36 cellular contexts compared by ENCODE assay signal in the genomic region with DNA sequence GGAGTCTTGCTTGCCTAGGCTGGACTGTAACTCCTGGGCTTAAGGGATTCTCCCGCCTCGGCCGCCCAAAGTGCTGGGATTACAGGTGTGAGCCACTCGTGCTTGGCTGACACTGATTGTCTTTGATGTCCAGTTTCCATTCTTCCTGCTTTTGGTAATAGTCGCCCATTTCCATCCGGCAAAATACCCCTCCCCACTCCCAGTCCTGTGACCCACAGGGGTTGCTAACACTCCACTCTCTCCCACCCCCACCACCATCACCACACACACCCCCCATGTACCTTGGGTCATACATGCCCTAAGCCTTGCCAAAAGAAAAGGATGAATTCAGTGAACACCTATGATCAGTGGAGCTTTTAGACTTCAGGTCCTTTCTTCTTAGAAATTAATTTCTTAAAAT.
"Had no signal": no experiment of that assay in that cellular context is flagged by ENCODE, and none has a peak within 500 bp of the region (broad histone marks: within the 10 kb centered on the region; RNA-seq: fewer than 3 reads in every experiment).

No MANE protein-coding gene starts in this region.

- H3K27ac Mint-ChIP-seq: activated B cell treated with CpG ODN at 0.5 μM for 24 hours; activated CD4-positive, alpha-beta memory T cell treated with anti-CD3 and anti-CD28 coated beads for 36 hours; activated CD4-positive, alpha-beta T cell treated with anti-CD3 and anti-CD28 coated beads, Interleukin-2, amount 10 ng/mL, durations not matched to agents 24 days and 14 days; activated CD8-positive, alpha-beta T cell treated with anti-CD3 and anti-CD28 coated beads for 36 hours; activated naive CD4-positive, alpha-beta T cell treated with anti-CD3 and anti-CD28 coated beads for 36 hours; activated naive CD4-positive, alpha-beta T cell treated with anti-CD3 and anti-CD28 coated beads, Interleukin-2, amount 50 U/mL, for 72 hours; activated naive CD8-positive, alpha-beta T cell treated with anti-CD3 and anti-CD28 coated beads for 36 hours; activated T-cell treated with anti-CD3 and anti-CD28 coated beads, Interleukin-2, amount 50 U/mL, for 72 hours; activated T-helper 1 cell treated with anti-CD3 and anti-CD28 coated beads, Interleukin-12 subunit alpha, Interleukin-12 subunit beta, Interleukin-2, Interleukin-4 antibody, amounts not matched to agents 30 ng/mL and 10 ng/mL and 1 ng/mL, durations not matched to agents 14 hours and 24 hours and 36 hours; activated T-helper 17 cell treated with anti-CD3 and anti-CD28 coated beads, Interleukin-2, amount 50 U/mL, for 72 hours; brain; T-helper 1 cell treated with Interleukin-12 subunit alpha and Interleukin-12 subunit beta and Interleukin-4 antibody, amounts not matched to agents 30 μg/mL and 1 μg/mL, for 36 hours; T-helper 2 cell treated with Interferon-gamma antibody and Interleukin-4, amounts not matched to agents 5 μg/mL and 100 μg/mL, for 36 hours had no signal

- H3K36me3 ChIP-seq: adrenal gland, cardiac muscle cell had no signal

- H3K27me3 ChIP-seq: cardiac muscle cell had no signal

- H3K9me3 ChIP-seq: adrenal gland had no signal

- H3K4me1 ChIP-seq: adrenal gland had no signal

- H3K4me3 ChIP-seq: adrenal gland, cardiac muscle cell had no signal

- H3K9me3 Mint-ChIP-seq: activated CD4-positive, alpha-beta memory T cell treated with anti-CD3 and anti-CD28 coated beads for 36 hours; activated CD4-positive, alpha-beta T cell treated with anti-CD3 and anti-CD28 coated beads, Interleukin-2, amount 10 ng/mL, durations not matched to agents 24 days and 14 days; activated CD8-positive, alpha-beta T cell treated with anti-CD3 and anti-CD28 coated beads for 36 hours; activated naive CD4-positive, alpha-beta T cell treated with anti-CD3 and anti-CD28 coated beads for 36 hours; activated naive CD4-positive, alpha-beta T cell treated with anti-CD3 and anti-CD28 coated beads, Interleukin-2, amount 50 U/mL, for 72 hours; activated naive CD8-positive, alpha-beta T cell treated with anti-CD3 and anti-CD28 coated beads for 36 hours; activated T-cell treated with anti-CD3 and anti-CD28 coated beads, Interleukin-2, amount 50 U/mL, for 4 hours; activated T-cell treated with anti-CD3 and anti-CD28 coated beads, Interleukin-2, amount 50 U/mL, for 72 hours; activated T-helper 1 cell treated with anti-CD3 and anti-CD28 coated beads, Interleukin-12 subunit alpha, Interleukin-12 subunit beta, Interleukin-2, Interleukin-4 antibody, amounts not matched to agents 30 ng/mL and 10 ng/mL and 1 ng/mL, durations not matched to agents 14 hours and 24 hours and 36 hours; activated T-helper 17 cell treated with anti-CD3 and anti-CD28 coated beads, Interleukin-2, amount 50 U/mL, for 72 hours; central memory CD8-positive, alpha-beta T cell; T-helper 1 cell treated with Interleukin-12 subunit alpha and Interleukin-12 subunit beta and Interleukin-4 antibody, amounts not matched to agents 30 μg/mL and 1 μg/mL, for 36 hours; T-helper 2 cell treated with Interferon-gamma antibody and Interleukin-4, amounts not matched to agents 5 μg/mL and 100 μg/mL, for 36 hours had no signal

- H3K27ac ChIP-seq: adrenal gland, cardiac muscle cell, VCaP had no signal

- DNase-seq: activated B cell treated with CpG ODN at 0.5 μM for 24 hours; activated CD4-positive, alpha-beta memory T cell treated with anti-CD3 and anti-CD28 coated beads for 36 hours; activated CD4-positive, alpha-beta T cell treated with anti-CD3 and anti-CD28 coated beads for 4 hours; activated CD4-positive, alpha-beta T cell treated with anti-CD3 and anti-CD28 coated beads, Interleukin-2, amount 10 ng/mL, durations not matched to agents 24 days and 14 days; activated CD4-positive, alpha-beta T cell treated with anti-CD3 and anti-CD28 coated beads, Interleukin-2, amount 50 U/mL, for 1 hour; activated CD4-positive, alpha-beta T cell treated with anti-CD3 and anti-CD28 coated beads, Interleukin-2, amount 50 U/mL, for 4 hours; activated CD4-positive, CD25-positive, alpha-beta regulatory T cell treated with anti-CD3 and anti-CD28 coated beads, Interleukin-2, amount 50 U/mL, for 72 hours; activated CD8-positive, alpha-beta memory T cell treated with anti-CD3 and anti-CD28 coated beads, Interleukin-2, amount 50 U/mL, for 4 hours; activated CD8-positive, alpha-beta T cell treated with anti-CD3 and anti-CD28 coated beads for 36 hours; activated effector memory CD4-positive, alpha-beta T cell treated with anti-CD3 and anti-CD28 coated beads, Interleukin-2, amount 50 U/mL, for 16 hours; activated gamma-delta T cell treated with Interleukin-2 at 50 U/mL for 16 hours; activated naive CD4-positive, alpha-beta T cell; activated naive CD4-positive, alpha-beta T cell treated with anti-CD3 and anti-CD28 coated beads for 36 hours; activated naive CD4-positive, alpha-beta T cell treated with anti-CD3 and anti-CD28 coated beads, Interleukin-2, amount 50 U/mL, for 16 hours; activated naive CD8-positive, alpha-beta T cell treated with anti-CD3 and anti-CD28 coated beads for 36 hours; activated T-cell treated with anti-CD3 and anti-CD28 coated beads for 4 hours; activated T-cell treated with anti-CD3 and anti-CD28 coated beads, Interleukin-2, amount 50 U/mL, for 1 hour; activated T-cell treated with anti-CD3 and anti-CD28 coated beads, Interleukin-2, amount 50 U/mL, for 4 hours; activated T-cell treated with anti-CD3 and anti-CD28 coated beads, Interleukin-2, amount 50 U/mL, for 72 hours; amniotic stem cell; aorta; caudate nucleus; cerebellar nuclear complex; T-helper 1 cell; T-helper 2 cell; T-helper 9 cell had no signal

- H3K4me1 Mint-ChIP-seq: activated B cell treated with CpG ODN at 0.5 μM for 24 hours; activated CD4-positive, alpha-beta T cell treated with anti-CD3 and anti-CD28 coated beads, Interleukin-2, amount 10 ng/mL, durations not matched to agents 24 days and 14 days; activated naive CD8-positive, alpha-beta T cell treated with anti-CD3 and anti-CD28 coated beads for 36 hours; activated T-helper 17 cell treated with anti-CD3 and anti-CD28 coated beads, Interleukin-2, amount 50 U/mL, for 72 hours; brain; central memory CD8-positive, alpha-beta T cell had no signal

- H3K36me3 Mint-ChIP-seq: activated CD4-positive, alpha-beta memory T cell treated with anti-CD3 and anti-CD28 coated beads for 36 hours; activated naive CD4-positive, alpha-beta T cell treated with anti-CD3 and anti-CD28 coated beads, Interleukin-2, amount 50 U/mL, for 72 hours; activated naive CD8-positive, alpha-beta T cell treated with anti-CD3 and anti-CD28 coated beads for 36 hours had no signal

- H3K4me3 Mint-ChIP-seq: activated B cell treated with CpG ODN at 0.5 μM for 24 hours; activated CD4-positive, alpha-beta memory T cell treated with anti-CD3 and anti-CD28 coated beads for 36 hours; activated CD4-positive, alpha-beta T cell treated with anti-CD3 and anti-CD28 coated beads, Interleukin-2, amount 10 ng/mL, durations not matched to agents 24 days and 14 days; activated CD8-positive, alpha-beta T cell treated with anti-CD3 and anti-CD28 coated beads for 36 hours; activated naive CD4-positive, alpha-beta T cell treated with anti-CD3 and anti-CD28 coated beads for 36 hours; activated naive CD8-positive, alpha-beta T cell treated with anti-CD3 and anti-CD28 coated beads for 36 hours; activated T-cell treated with anti-CD3 and anti-CD28 coated beads, Interleukin-2, amount 50 U/mL, for 4 hours; activated T-cell treated with anti-CD3 and anti-CD28 coated beads, Interleukin-2, amount 50 U/mL, for 72 hours; activated T-helper 1 cell treated with anti-CD3 and anti-CD28 coated beads, Interleukin-12 subunit alpha, Interleukin-12 subunit beta, Interleukin-2, Interleukin-4 antibody, amounts not matched to agents 30 ng/mL and 10 ng/mL and 1 ng/mL, durations not matched to agents 14 hours and 24 hours and 36 hours; activated T-helper 17 cell treated with anti-CD3 and anti-CD28 coated beads, Interleukin-2, amount 50 U/mL, for 72 hours; brain; central memory CD8-positive, alpha-beta T cell; T-helper 1 cell treated with Interleukin-12 subunit alpha and Interleukin-12 subunit beta and Interleukin-4 antibody, amounts not matched to agents 30 μg/mL and 1 μg/mL, for 36 hours; T-helper 2 cell treated with Interferon-gamma antibody and Interleukin-4, amounts not matched to agents 5 μg/mL and 100 μg/mL, for 36 hours had no signal

- ATAC-seq: activated CD8-positive, alpha-beta T cell treated with anti-CD3 and anti-CD28 coated beads for 36 hours; activated naive CD4-positive, alpha-beta T cell treated with anti-CD3 and anti-CD28 coated beads, Interleukin-2, amount 50 U/mL, for 72 hours; activated T-cell treated with anti-CD3 and anti-CD28 coated beads, Interleukin-2, amount 50 U/mL, for 4 hours; activated T-cell treated with anti-CD3 and anti-CD28 coated beads, Interleukin-2, amount 50 U/mL, for 72 hours; activated T-helper 17 cell treated with anti-CD3 and anti-CD28 coated beads, Interleukin-2, amount 50 U/mL, for 72 hours had no signal
